Comparison of ENCODE assay signal across 21 cellular contexts in the genomic region with DNA sequence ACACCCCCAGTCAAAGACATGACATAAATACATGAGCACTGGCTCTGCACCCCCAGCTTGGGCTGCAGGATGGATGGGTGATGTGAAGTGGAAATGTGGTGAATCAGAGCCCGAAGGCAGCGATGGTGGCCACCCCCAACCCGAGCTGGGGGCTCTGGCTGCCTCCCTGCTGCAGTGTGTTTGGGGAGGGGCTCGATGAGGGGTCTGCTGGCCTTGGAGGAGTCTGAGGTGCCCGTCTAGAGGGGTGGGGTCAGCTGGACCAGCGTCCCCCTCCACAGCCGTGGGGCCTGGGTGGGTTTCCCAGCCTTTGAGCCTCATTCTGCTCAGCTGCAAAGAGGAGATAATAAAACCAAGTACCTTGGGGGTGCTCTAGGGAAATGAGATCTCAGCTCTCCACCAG. TPM values are rescaled to one million over a fixed set of nuclear protein-coding genes. Genes with fewer than 3 reads are reported as not detected.
DNase-seq lines count a peak whose midpoint lies in the region; TF ChIP-seq lines count a peak whose summit lies in the region.
"Had no signal": no experiment of that assay in that cellular context is flagged by ENCODE, and none has a peak within 500 bp of the region (broad histone marks: within the 10 kb centered on the region; RNA-seq: fewer than 3 reads in every experiment).

No MANE protein-coding gene starts in this region.

- TF ChIP-seq CTCF in dorsolateral prefrontal cortex (IDR thresholded peaks at IDR 0.05 in 54 of 56, conservative IDR thresholded peaks at IDR 0.05 in 2 of 56; ENCODE audit: low read depth in 1 of 56, partially characterized antibody in 56 of 56) = no peak
- no peak for TF ChIP-seq CTCF in spleen (IDR thresholded peaks at IDR 0.05 in 8 of 11, conservative IDR thresholded peaks at IDR 0.05 in 3 of 11)

- no peaks in the 10 kb centered on the region for H3K9me3 Mint-ChIP-seq in activated T-helper 1 cell treated with anti-CD3 and anti-CD28 coated beads, Interleukin-12 subunit alpha, Interleukin-12 subunit beta, Interleukin-2, Interleukin-4 antibody, amounts not matched to agents 30 ng/mL and 10 ng/mL and 1 ng/mL, durations not matched to agents 14 hours and 24 hours and 36 hours
- H3K9me3 Mint-ChIP-seq: CD4-positive, alpha-beta T cell; CD8-positive, alpha-beta T cell had no signal

- no peaks in the 10 kb centered on the region for H3K36me3 Mint-ChIP-seq in activated T-helper 1 cell treated with anti-CD3 and anti-CD28 coated beads, Interleukin-12 subunit alpha, Interleukin-12 subunit beta, Interleukin-2, Interleukin-4 antibody, amounts not matched to agents 30 ng/mL and 10 ng/mL and 1 ng/mL, durations not matched to agents 14 hours and 24 hours and 36 hours (ENCODE audit: low read depth)
- H3K36me3 Mint-ChIP-seq: CD8-positive, alpha-beta T cell had no signal

- no peaks in the 10 kb centered on the region for H3K9me3 ChIP-seq in spleen
- H3K9me3 ChIP-seq: BLaER1 treated with 17β-estradiol and CSF1 and Interleukin-3, amounts not matched to agents 10 nM and 100 nM; Caco-2 had no signal

- no peak for TF ChIP-seq POLR2A in spleen (IDR thresholded peaks at IDR 0.05)

- H3K27ac ChIP-seq in dorsolateral prefrontal cortex (peak overlapping the region in 36 of 59 donors; percentile 1 to 79 (median 48)), spleen (no peak overlapping the region)
- H3K27ac ChIP-seq: BLaER1 treated with 17β-estradiol and CSF1 and Interleukin-3, amounts not matched to agents 10 nM and 100 nM; C4-2B had no signal

- H3K36me3 ChIP-seq in spleen = no peaks in the 10 kb centered on the region
- H3K36me3 ChIP-seq: BLaER1 treated with 17β-estradiol and CSF1 and Interleukin-3, amounts not matched to agents 10 nM and 100 nM had no signal

- no peak overlapping the region for H3K27ac Mint-ChIP-seq in activated T-helper 1 cell treated with anti-CD3 and anti-CD28 coated beads, Interleukin-12 subunit alpha, Interleukin-12 subunit beta, Interleukin-2, Interleukin-4 antibody, amounts not matched to agents 30 ng/mL and 10 ng/mL and 1 ng/mL, durations not matched to agents 14 hours and 24 hours and 36 hours
- H3K27ac Mint-ChIP-seq: B cell; CD4-positive, alpha-beta T cell; CD8-positive, alpha-beta T cell had no signal

- peak overlapping the region in 1 of 59 donors; percentile 10 for H3K4me3 ChIP-seq in dorsolateral prefrontal cortex
- no peak overlapping the region for H3K4me3 ChIP-seq in spleen
- H3K4me3 ChIP-seq: BLaER1 treated with 17β-estradiol and CSF1 and Interleukin-3, amounts not matched to agents 10 nM and 100 nM had no signal

- intact Hi-C loops in dorsolateral prefrontal cortex (cut with DNase I) = no loop called here
- intact Hi-C loops in spleen (cut with DNase I; ENCODE audit: low total_unique reads) = no loop called here
- intact Hi-C loops in activated T-helper 1 cell treated with anti-CD3 and anti-CD28 coated beads, Interleukin-12 subunit alpha, Interleukin-12 subunit beta, Interleukin-2, Interleukin-4 antibody, amounts not matched to agents 30 ng/mL and 10 ng/mL and 1 ng/mL, durations not matched to agents 14 hours and 24 hours and 36 hours (cut with micrococcal nuclease) = no loop called here

- H3K27me3 Mint-ChIP-seq in activated T-helper 1 cell treated with anti-CD3 and anti-CD28 coated beads, Interleukin-12 subunit alpha, Interleukin-12 subunit beta, Interleukin-2, Interleukin-4 antibody, amounts not matched to agents 30 ng/mL and 10 ng/mL and 1 ng/mL, durations not matched to agents 14 hours and 24 hours and 36 hours (ENCODE audit: insufficient read depth) = no peaks in the 10 kb centered on the region

- no peak overlapping the region for H3K4me3 Mint-ChIP-seq in activated T-helper 1 cell treated with anti-CD3 and anti-CD28 coated beads, Interleukin-12 subunit alpha, Interleukin-12 subunit beta, Interleukin-2, Interleukin-4 antibody, amounts not matched to agents 30 ng/mL and 10 ng/mL and 1 ng/mL, durations not matched to agents 14 hours and 24 hours and 36 hours
- H3K4me3 Mint-ChIP-seq: B cell; CD4-positive, alpha-beta T cell; CD8-positive, alpha-beta T cell had no signal

- DNase-seq in Ammon's horn (ENCODE audit: low spot score) (peak; percentile 41), dorsolateral prefrontal cortex (no peak), mesenteric fat pad (ENCODE audit: low spot score) (peak; percentile 85), spleen (peak; percentile 41), NCI-H446 treated with DMSO at 0.1 percent for 48 hours (lab: John Stamatoyannopoulos, UW) (no peak), RKO (ENCODE audit: low spot score) (no peak)
- no peak for DNase-seq in activated T-helper 1 cell treated with anti-CD3 and anti-CD28 coated beads, Interleukin-12 subunit alpha, Interleukin-12 subunit beta, Interleukin-2, Interleukin-4 antibody, amounts not matched to agents 30 ng/mL and 10 ng/mL and 1 ng/mL, durations not matched to agents 14 hours and 24 hours and 36 hours (ENCODE audit: low spot score)
- DNase-seq: 8988T; ACHN; Caco-2; Calu3; CD4-positive, alpha-beta T cell; CD8-positive, alpha-beta T cell; DMS79 treated with DMSO at 0.1 percent for 48 hours; GF-D8 had no signal

- H3K4me1 Mint-ChIP-seq in activated T-helper 1 cell treated with anti-CD3 and anti-CD28 coated beads, Interleukin-12 subunit alpha, Interleukin-12 subunit beta, Interleukin-2, Interleukin-4 antibody, amounts not matched to agents 30 ng/mL and 10 ng/mL and 1 ng/mL, durations not matched to agents 14 hours and 24 hours and 36 hours (ENCODE audit: low read depth) = no peaks in the 10 kb centered on the region
- H3K4me1 Mint-ChIP-seq: B cell had no signal

- H3K27me3 ChIP-seq in dorsolateral prefrontal cortex (peaks cover 0 to 12% (median 0%) of the 10 kb centered on the region in 45 donors), spleen (replicated peaks in 1 of 7) (peaks cover 0 to 85% (median 8%) of the 10 kb centered on the region in 7 donors)
- H3K27me3 ChIP-seq: BLaER1 treated with 17β-estradiol and CSF1 and Interleukin-3, amounts not matched to agents 10 nM and 100 nM had no signal

- 42 to 74% (median 65%) methylated on average over 5 to 7 of the region's 7 CpGs for WGBS in spleen, 5 donors

- no peaks in the 10 kb centered on the region for H3K4me1 ChIP-seq in spleen
- H3K4me1 ChIP-seq: BLaER1 treated with 17β-estradiol and CSF1 and Interleukin-3, amounts not matched to agents 10 nM and 100 nM; Caco-2 had no signal

RNA-seq across cellular contexts. Expression of a gene that starts 59.4 kb away (rescaled TPM):
- total RNA-seq in dorsolateral prefrontal cortex (100 to 1,000 TPM in 57 of 120 experiments, 10 to 100 TPM in 63; 27.7 to 144 (median 99.1) TPM), mesenteric fat pad (not detected), spleen (under 1 TPM in 1 of 7 donors, not detected in 6; 0.13 TPM)
- under 1 TPM; 0.02 to 0.04 (median 0.03) TPM for polyA plus RNA-seq in spleen
- not detected in 2 replicates for total RNA-seq in activated T-helper 1 cell treated with anti-CD3 and anti-CD28 coated beads, Interleukin-12 subunit alpha, Interleukin-12 subunit beta, Interleukin-2, Interleukin-4 antibody, amounts not matched to agents 30 ng/mL and 10 ng/mL and 1 ng/mL, durations not matched to agents 14 hours and 24 hours and 36 hours
- total RNA-seq: A673; B cell; Caco-2; Calu3; CD4-positive, alpha-beta T cell; CD8-positive, alpha-beta T cell had no signal
- polyA plus RNA-seq: AG04450, BJ had no signal

Comparison
In these comparisons a context has a peak if more than half of its experiments do, and no peak if none do; other contexts are left out.
1. DNase-seq: peak in Ammon's horn (single experiment), mesenteric fat pad (single experiment) and spleen (single experiment); none in dorsolateral prefrontal cortex (0 of 10), NCI-H446 treated with DMSO at 0.1 percent for 48 hours (single experiment), RKO (single experiment) and activated T-helper 1 cell treated with anti-CD3 and anti-CD28 coated beads, Interleukin-12 subunit alpha, Interleukin-12 subunit beta, Interleukin-2, Interleukin-4 antibody, amounts not matched to agents 30 ng/mL and 10 ng/mL and 1 ng/mL, durations not matched to agents 14 hours and 24 hours and 36 hours (single experiment).
2. H3K27ac ChIP-seq: peak in dorsolateral prefrontal cortex (36 of 59); none in spleen (0 of 8).
3. RNA of a gene that starts 59.4 kb away (total RNA-seq): 27.7 to 144 TPM in dorsolateral prefrontal cortex; 0.13 TPM in spleen, not detected in mesenteric fat pad (single experiment) and not detected in activated T-helper 1 cell treated with anti-CD3 and anti-CD28 coated beads, Interleukin-12 subunit alpha, Interleukin-12 subunit beta, Interleukin-2, Interleukin-4 antibody, amounts not matched to agents 30 ng/mL and 10 ng/mL and 1 ng/mL, durations not matched to agents 14 hours and 24 hours and 36 hours; every median in the first group is over 10 times any median in the second.